In the genomic region with DNA sequence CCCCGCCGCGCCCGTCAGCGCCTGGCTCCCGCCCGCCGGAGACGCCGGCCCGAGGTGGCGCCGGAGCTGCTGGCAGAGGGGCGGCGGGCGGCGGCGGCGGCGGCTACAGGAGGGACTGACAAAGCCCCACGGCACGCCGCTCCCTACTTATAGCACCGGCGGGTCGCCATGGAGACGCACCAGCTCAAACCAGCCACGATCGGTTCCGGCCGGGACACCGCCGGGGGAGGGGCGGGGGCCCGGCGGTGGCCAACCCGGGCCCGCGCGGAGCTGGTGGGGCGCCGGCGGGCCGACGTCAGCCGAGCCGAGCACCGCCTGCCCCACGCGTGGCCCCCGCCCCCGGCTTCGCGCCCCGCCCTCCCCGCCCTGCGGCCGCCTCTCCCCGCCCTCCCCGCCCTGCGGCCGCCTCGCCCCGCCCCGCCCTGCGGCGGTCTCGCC, we compare ENCODE assay signal across 8 cellular contexts. TPM values are rescaled to one million over a fixed set of nuclear protein-coding genes. Genes with fewer than 3 reads are reported as not detected.
DNase-seq lines count a peak whose midpoint lies in the region; ATAC-seq, FAIRE-seq and TF ChIP-seq lines count a peak whose summit lies in the region.

A gene (minus strand): TSS at position 120 of the 438 bp plus-strand sequence. CDS start 3,295 bp downstream, outside the sequence.

- peak; percentile 82 for TF ChIP-seq EP300 in neural cell (conservative IDR thresholded peaks at IDR 0.05; ENCODE audit: poor library complexity, severe bottlenecking)
- no peak for TF ChIP-seq EP300 in stomach (IDR thresholded peaks at IDR 0.05)

- no peaks in the 10 kb centered on the region for H3K9me3 Mint-ChIP-seq in activated T-helper 17 cell treated with anti-CD3 and anti-CD28 coated beads, Interleukin-2, amount 50 U/mL, for 72 hours

- peak within 1 kb of the TSS; percentile 96 for H3K27ac ChIP-seq in RWPE1
- H3K27ac ChIP-seq in neural cell (ENCODE audit: low read length) = peak within 1 kb of the TSS; percentile 88
- peak within 1 kb of the TSS; percentile 92 to 99 (median 98) for H3K27ac ChIP-seq in stomach

- H3K79me2 ChIP-seq in neural cell (replicated peaks; ENCODE audit: insufficient read depth, low read length) = peaks cover 45% of the 10 kb centered on the region

- no peak for TF ChIP-seq CTCF in RWPE1 (conservative IDR thresholded peaks at IDR 0.05; ENCODE audit: low read depth)
- TF ChIP-seq CTCF in neural cell (IDR thresholded peaks at IDR 0.05; ENCODE audit: poor library complexity, severe bottlenecking) = no peak
- TF ChIP-seq CTCF in stomach (IDR thresholded peaks at IDR 0.05) = no peak

- H3K4me3 ChIP-seq in neural cell (ENCODE audit: low read length) (peak within 1 kb of the TSS; percentile 71), stomach (peak within 1 kb of the TSS; percentile 65 to 70 (median 68))

- DNase-seq in Daoy (ENCODE audit: low read depth) = peak; percentile 98
- peak; percentile 90 for DNase-seq in H54 (ENCODE audit: insufficient read length, low spot score)
- peak; percentile 94 for DNase-seq in LoVo (ENCODE audit: low spot score)
- peak; percentile 90 for DNase-seq in RWPE1 (ENCODE audit: low spot score)
- DNase-seq in fibroblast of peridontal ligament (ENCODE audit: extremely low read depth) = peak; percentile 86
- peak; percentile 97 for DNase-seq in stomach

- no peaks in the 10 kb centered on the region for H3K9me3 ChIP-seq in neural cell (ENCODE audit: low read length)
- H3K9me3 ChIP-seq in stomach = no peaks in the 10 kb centered on the region

- FAIRE-seq in H54 (lab: Jason Lieb, UNC) = no peak

- no peaks in the 10 kb centered on the region for H3K27me3 ChIP-seq in neural cell (ENCODE audit: insufficient read depth, low read depth, low read length)
- H3K27me3 ChIP-seq in stomach = no peaks in the 10 kb centered on the region

- peaks cover 21% of the 10 kb centered on the region for H3K4me1 Mint-ChIP-seq in activated T-helper 17 cell treated with anti-CD3 and anti-CD28 coated beads, Interleukin-2, amount 50 U/mL, for 72 hours

- ATAC-seq in activated T-helper 17 cell treated with anti-CD3 and anti-CD28 coated beads, Interleukin-2, amount 50 U/mL, for 72 hours (replicated peaks) = peak; percentile 67

- peaks cover 33% of the 10 kb centered on the region for H3K36me3 Mint-ChIP-seq in activated T-helper 17 cell treated with anti-CD3 and anti-CD28 coated beads, Interleukin-2, amount 50 U/mL, for 72 hours (ENCODE audit: low read depth)

- CTCF ChIA-PET in RWPE1 (lab: Yijun Ruan, JAX) = interaction anchor here (3.5 kb wide), 1 partner anchor 13 kb away, joined by 19 read pairs; no protein-coding TSS in a partner anchor

- peak within 1 kb of the TSS; percentile 82 for H3K27ac Mint-ChIP-seq in activated T-helper 17 cell treated with anti-CD3 and anti-CD28 coated beads, Interleukin-2, amount 50 U/mL, for 72 hours

- H4K20me1 ChIP-seq in neural cell (ENCODE audit: insufficient read depth) = peaks cover 44% of the 10 kb centered on the region

- 0 to 13% (median 0%) methylated on average over 3 to 67 of the region's 68 CpGs; no CpG with 5 or more reads in 1 of the 5 donors for WGBS in stomach, 5 donors

- POLR2A ChIA-PET in RWPE1 (lab: Yijun Ruan, JAX; ENCODE audit: low non-redundant PET) = interaction anchor here (0.7 kb wide), 1 partner anchor 1023 kb away, joined by 3 read pairs; no protein-coding TSS in a partner anchor

- peaks cover 32 to 77% (median 56%) of the 10 kb centered on the region in 4 donors for H3K4me1 ChIP-seq in stomach

- intact Hi-C loops in stomach (cut with DNase I; ENCODE audit: low total_unique reads) = loop anchor here (10.0 kb wide), 1 partner anchor 227 kb away; no protein-coding TSS in a partner anchor

- TF ChIP-seq POLR2A in H54 (IDR thresholded peaks at IDR 0.05; ENCODE audit: low read depth, low read length) (peak; percentile 84), stomach (IDR thresholded peaks at IDR 0.05) (no peak)

- H3F3A ChIP-seq in neural cell (ENCODE audit: insufficient read depth, low read length, poor library complexity, severe bottlenecking) = no peaks in the 10 kb centered on the region

- H3K4me2 ChIP-seq in neural cell (ENCODE audit: low read length) = peak within 1 kb of the TSS; percentile 93

- H2AFZ ChIP-seq in neural cell (ENCODE audit: low read depth, low read length) = peak within 1 kb of the TSS; percentile 18

- H3K4me3 Mint-ChIP-seq in activated T-helper 17 cell treated with anti-CD3 and anti-CD28 coated beads, Interleukin-2, amount 50 U/mL, for 72 hours = peak within 1 kb of the TSS; percentile 83

- no peaks in the 10 kb centered on the region for H3K27me3 Mint-ChIP-seq in activated T-helper 17 cell treated with anti-CD3 and anti-CD28 coated beads, Interleukin-2, amount 50 U/mL, for 72 hours

- no peak for TF ChIP-seq RAD21 in neural cell (conservative IDR thresholded peaks at IDR 0.05)

- H3K9ac ChIP-seq in neural cell (ENCODE audit: low read length) = peak within 1 kb of the TSS; percentile 89

- H3K9me2 ChIP-seq in neural cell (ENCODE audit: insufficient read depth, low read length) = no peaks in the 10 kb centered on the region

- H3K36me3 ChIP-seq in neural cell (ENCODE audit: insufficient read depth, low read length) = peaks cover 18% of the 10 kb centered on the region
- peaks cover 9 to 17% (median 16%) of the 10 kb centered on the region in 4 donors for H3K36me3 ChIP-seq in stomach

TF ChIP-seq in neural cell, 6 proteins besides CTCF, POLR2A, EP300 and RAD21:
- TF ChIP-seq SMC3 (conservative IDR thresholded peaks at IDR 0.05; ENCODE audit: poor library complexity) = no peak
- TF ChIP-seq POLR2AphosphoS5 (IDR thresholded peaks at IDR 0.05) = peak; percentile 92
- peak; percentile 37 for TF ChIP-seq TAF1 (IDR thresholded peaks at IDR 0.05; ENCODE audit: low read depth)
- TF ChIP-seq, protein P1, sequence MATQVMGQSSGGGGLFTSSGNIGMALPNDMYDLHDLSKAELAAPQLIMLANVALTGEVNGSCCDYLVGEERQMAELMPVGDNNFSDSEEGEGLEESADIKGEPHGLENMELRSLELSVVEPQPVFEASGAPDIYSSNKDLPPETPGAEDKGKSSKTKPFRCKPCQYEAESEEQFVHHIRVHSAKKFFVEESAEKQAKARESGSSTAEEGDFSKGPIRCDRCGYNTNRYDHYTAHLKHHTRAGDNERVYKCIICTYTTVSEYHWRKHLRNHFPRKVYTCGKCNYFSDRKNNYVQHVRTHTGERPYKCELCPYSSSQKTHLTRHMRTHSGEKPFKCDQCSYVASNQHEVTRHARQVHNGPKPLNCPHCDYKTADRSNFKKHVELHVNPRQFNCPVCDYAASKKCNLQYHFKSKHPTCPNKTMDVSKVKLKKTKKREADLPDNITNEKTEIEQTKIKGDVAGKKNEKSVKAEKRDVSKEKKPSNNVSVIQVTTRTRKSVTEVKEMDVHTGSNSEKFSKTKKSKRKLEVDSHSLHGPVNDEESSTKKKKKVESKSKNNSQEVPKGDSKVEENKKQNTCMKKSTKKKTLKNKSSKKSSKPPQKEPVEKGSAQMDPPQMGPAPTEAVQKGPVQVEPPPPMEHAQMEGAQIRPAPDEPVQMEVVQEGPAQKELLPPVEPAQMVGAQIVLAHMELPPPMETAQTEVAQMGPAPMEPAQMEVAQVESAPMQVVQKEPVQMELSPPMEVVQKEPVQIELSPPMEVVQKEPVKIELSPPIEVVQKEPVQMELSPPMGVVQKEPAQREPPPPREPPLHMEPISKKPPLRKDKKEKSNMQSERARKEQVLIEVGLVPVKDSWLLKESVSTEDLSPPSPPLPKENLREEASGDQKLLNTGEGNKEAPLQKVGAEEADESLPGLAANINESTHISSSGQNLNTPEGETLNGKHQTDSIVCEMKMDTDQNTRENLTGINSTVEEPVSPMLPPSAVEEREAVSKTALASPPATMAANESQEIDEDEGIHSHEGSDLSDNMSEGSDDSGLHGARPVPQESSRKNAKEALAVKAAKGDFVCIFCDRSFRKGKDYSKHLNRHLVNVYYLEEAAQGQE (IDR thresholded peaks at IDR 0.05; ENCODE audit: borderline replicate concordance) = peak; percentile 79
- peak; percentile 73 for TF ChIP-seq MXI1 (conservative IDR thresholded peaks at IDR 0.05; ENCODE audit: poor library complexity, severe bottlenecking)
- no peak for TF ChIP-seq EZH2 (IDR thresholded peaks at IDR 0.05; ENCODE audit: borderline replicate concordance, insufficient read depth, low read length, poor library complexity, severe bottlenecking)

RNA-seq across cellular contexts. Expression of the gene that starts here (rescaled TPM):
- total RNA-seq in Daoy (2014; rRNA removed; shearing (Covaris generic)) = 441 and 460 TPM in 2 replicates
- total RNA-seq in activated T-helper 17 cell treated with anti-CD3 and anti-CD28 coated beads, Interleukin-2, amount 50 U/mL, for 72 hours = 100 to 1,000 TPM in 1 of 2 donors, 10 to 100 TPM in 1; 60.3 to 180 TPM
- polyA plus RNA-seq in neural cell (1,046 and 1,107 TPM in 2 replicates), stomach (10 to 100 TPM; 32.2 to 51.8 (median 36.2) TPM)
- 916 and 1,013 TPM in 2 replicates for polyA minus RNA-seq in neural cell
- total RNA-seq in stomach = 100 to 1,000 TPM in 3 of 5 donors, 10 to 100 TPM in 2; 33.0 to 148 (median 113) TPM

Comparison
In these comparisons a context has a peak if more than half of its experiments do, and no peak if none do; other contexts are left out.
1. Peak in every context shown above with its lines: DNase-seq, ATAC-seq, H3K4me3 ChIP-seq and H3K27ac ChIP-seq.
2. RNA of the gene that starts here (polyA plus RNA-seq): 1,046 to 1,107 TPM in neural cell; 32.2 to 51.8 TPM in stomach; every median in the first group is over 10 times any median in the second.